Comparison of ENCODE assay signal across 9 cellular contexts in genomic region chr5:96344678-96345612, GRCh38.
DNase-seq lines count a peak whose midpoint lies in the region; ATAC-seq and TF ChIP-seq lines count a peak whose summit lies in the region.
"Had no signal": no experiment of that assay in that cellular context is flagged by ENCODE, and none has a peak within 500 bp of the region (broad histone marks: within the 10 kb centered on the region; RNA-seq: fewer than 3 reads in every experiment).

No MANE protein-coding gene starts in this region.

- H3K4me3 Mint-ChIP-seq in natural killer cell treated with Interleukin-12 subunit alpha and Interleukin-12 subunit beta and Interleukin-15 and Interleukin-18, amount 100 ng/mL, for 72 hours: no peak overlapping the region

- peaks cover 19 to 23% of the 10 kb centered on the region in 2 donors for H3K27me3 Mint-ChIP-seq in natural killer cell treated with Interleukin-12 subunit alpha and Interleukin-12 subunit beta and Interleukin-15 and Interleukin-18, amount 100 ng/mL, for 72 hours

- H3K27ac ChIP-seq in C4-2B: no peak overlapping the region
- H3K27ac ChIP-seq: skin epidermis had no signal

- H3K9me3 Mint-ChIP-seq in natural killer cell treated with Interleukin-12 subunit alpha and Interleukin-12 subunit beta and Interleukin-15 and Interleukin-18, amount 100 ng/mL, for 72 hours: no peaks in the 10 kb centered on the region

- no peaks in the 10 kb centered on the region for H3K36me3 Mint-ChIP-seq in natural killer cell treated with Interleukin-12 subunit alpha and Interleukin-12 subunit beta and Interleukin-15 and Interleukin-18, amount 100 ng/mL, for 72 hours

- ATAC-seq in GM18502 (IDR thresholded peaks at IDR 0.05; ENCODE audit: poor library complexity, unreplicated experiment): peak; percentile 91
- peak; percentile 88 for ATAC-seq in HG02759 (IDR thresholded peaks at IDR 0.05; ENCODE audit: unreplicated experiment)
- ATAC-seq in esophagus mucosa: peak; percentile 88
- ATAC-seq in natural killer cell treated with Interleukin-12 subunit alpha and Interleukin-12 subunit beta and Interleukin-15 and Interleukin-18, amount 100 ng/mL, for 72 hours: peak; percentile 56 to 74

- TF ChIP-seq CTCF in C4-2B (conservative IDR thresholded peaks at IDR 0.05): peak; percentile 83

- no peaks in the 10 kb centered on the region for H3K4me1 Mint-ChIP-seq in natural killer cell treated with Interleukin-12 subunit alpha and Interleukin-12 subunit beta and Interleukin-15 and Interleukin-18, amount 100 ng/mL, for 72 hours (ENCODE audit: low read depth in 2 of 2)

- peak; percentile 77 for DNase-seq in NCI-H1105 treated with DMSO at 0.1 percent for 48 hours (lab: John Stamatoyannopoulos, UW)
- peak; percentile 46 to 83 for DNase-seq in SW 1271 (lab: John Stamatoyannopoulos, UW)
- DNase-seq in natural killer cell treated with Interleukin-12 subunit alpha and Interleukin-12 subunit beta and Interleukin-15 and Interleukin-18, amount 100 ng/mL, for 72 hours (ENCODE audit: low spot score): no peak
- DNase-seq in germinal center (ENCODE audit: low spot score): no peak

- no peak overlapping the region for H3K27ac Mint-ChIP-seq in natural killer cell treated with Interleukin-12 subunit alpha and Interleukin-12 subunit beta and Interleukin-15 and Interleukin-18, amount 100 ng/mL, for 72 hours

Comparison
In these comparisons a context has a peak if more than half of its experiments do, and no peak if none do; other contexts are left out.
1. DNase-seq: peak in NCI-H1105 treated with DMSO at 0.1 percent for 48 hours (single experiment) and SW 1271 (2 of 2); none in natural killer cell treated with Interleukin-12 subunit alpha and Interleukin-12 subunit beta and Interleukin-15 and Interleukin-18, amount 100 ng/mL, for 72 hours (single experiment) and germinal center (single experiment).
2. Peak in every context shown above with its lines, with median percentiles within 50 percentile points of each other: ATAC-seq.